ENCODE assay signal across 8 cellular contexts in the genomic region with DNA sequence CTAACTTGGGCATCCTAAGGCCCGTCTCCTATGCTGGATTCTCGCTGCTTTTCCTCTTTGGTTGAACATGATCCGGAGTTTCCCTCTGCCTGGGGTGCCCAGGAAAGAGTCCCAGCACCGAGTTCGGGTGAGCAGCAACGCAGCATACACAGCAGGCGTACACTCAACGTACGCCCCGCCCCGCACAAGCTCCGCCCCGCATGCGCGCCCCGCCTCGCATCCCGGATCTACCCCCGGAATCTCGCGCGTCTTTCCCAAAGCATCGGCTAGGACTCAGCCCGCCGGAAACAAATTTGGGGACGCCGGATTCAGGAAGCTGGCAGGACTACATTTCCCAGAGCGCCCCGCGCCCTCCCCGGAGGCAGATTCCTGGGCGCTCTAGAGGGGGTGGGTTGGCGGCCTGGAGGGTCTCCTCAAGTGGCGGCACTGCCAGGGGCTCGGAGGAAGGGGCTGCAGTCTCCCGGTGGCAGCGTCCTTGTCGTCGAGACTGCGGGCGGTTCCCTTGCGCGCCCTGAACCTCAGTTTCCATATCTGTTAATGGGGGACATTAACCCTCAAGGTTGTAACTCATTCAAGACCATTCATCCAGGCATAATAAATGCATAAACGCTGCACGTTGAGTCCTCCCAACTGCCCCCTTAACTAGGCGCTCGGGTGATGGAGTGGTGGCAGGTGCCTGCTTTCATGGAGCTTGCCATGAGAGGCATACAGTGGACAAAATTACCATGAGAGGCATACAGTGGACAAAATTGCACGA. TPM values are rescaled to one million over a fixed set of nuclear protein-coding genes. Genes with fewer than 3 reads are reported as not detected.
DNase-seq lines count a peak whose midpoint lies in the region; ATAC-seq and TF ChIP-seq lines count a peak whose summit lies in the region.

No MANE protein-coding gene starts in this region.

- DNase-seq in AG04450 (ENCODE audit: low read depth, low spot score) (peak; percentile 81), NCI-H345 treated with DMSO at 0.1 percent for 48 hours (lab: John Stamatoyannopoulos, UW; ENCODE audit: unreplicated experiment) (peak; percentile 90), chondrocyte (ENCODE audit: low spot score) (peak; percentile 98), kidney epithelial cell (ENCODE audit: low read depth) (peak; percentile 77)
- peak; percentile 86 to 91 for DNase-seq in activated CD4-positive, alpha-beta T cell treated with anti-CD3 and anti-CD28 coated beads for 24 hours (ENCODE audit: low read depth in 2 of 2)
- DNase-seq in stimulated activated CD4-positive, alpha-beta T cell treated with anti-CD3 and anti-CD28 coated beads, Interleukin-15, amount 100 ng/mL, for 1 hour (ENCODE audit: low read depth in 1 of 2, low spot score in 1 of 2), result peak; percentile 63 to 82

- H3K36me3 ChIP-seq in kidney epithelial cell (ENCODE audit: control insufficient read depth, insufficient read depth, low read length), result peaks cover 2% of the 10 kb centered on the region

- H3K9me3 ChIP-seq in AG04450 (ENCODE audit: control insufficient read depth, insufficient read depth, low read length), result no peaks in the 10 kb centered on the region; the same call in 1 of the 2 replicates

- H3K27me3 Mint-ChIP-seq in chondrocyte (ENCODE audit: low read depth), result no peaks in the 10 kb centered on the region

- no peaks in the 10 kb centered on the region for H3K27me3 ChIP-seq in AG04450 (ENCODE audit: control insufficient read depth, insufficient read depth, low read length)
- H3K27me3 ChIP-seq in kidney epithelial cell (ENCODE audit: control insufficient read depth, insufficient read depth, low read length), result no peaks in the 10 kb centered on the region

- H3K4me3 ChIP-seq in AG04450 (ENCODE audit: low read depth, low read length), result peak overlapping the region; percentile 70
- peak overlapping the region; percentile 53 for H3K4me3 ChIP-seq in kidney epithelial cell (ENCODE audit: low read depth, low read length)

- H3K36me3 Mint-ChIP-seq in chondrocyte (ENCODE audit: low read depth), result peaks cover 1% of the 10 kb centered on the region

- H3K27ac ChIP-seq in AG04450 (ENCODE audit: low read depth, low read length), result peak overlapping the region; percentile 61

- no peaks in the 10 kb centered on the region for H3K9me3 Mint-ChIP-seq in chondrocyte (ENCODE audit: low read depth)

- TF ChIP-seq CTCF in AG04450 (IDR thresholded peaks at IDR 0.05; ENCODE audit: low read depth, low read length), result no peak
- TF ChIP-seq CTCF in chondrocyte (IDR thresholded peaks at IDR 0.05), result no peak
- no peak for TF ChIP-seq CTCF in kidney epithelial cell (IDR thresholded peaks at IDR 0.05; ENCODE audit: insufficient read depth, low read length, poor library complexity, severe bottlenecking)

- H3K27ac Mint-ChIP-seq in chondrocyte (ENCODE audit: unreplicated experiment), result peak overlapping the region; percentile 95

- peak overlapping the region; percentile 82 for H3K4me3 Mint-ChIP-seq in chondrocyte (ENCODE audit: unreplicated experiment)

- POLR2A ChIA-PET in AG04450 (lab: Yijun Ruan, JAX), result interaction anchor here (0.6 to 1.5 kb wide), 4 partner anchors 14 to 188 kb away, joined by 3 to 11 read pairs (median 3); a partner anchor contains a TSS

- CTCF ChIA-PET in AG04450 (lab: Charles Lee), result interaction anchor here (0.8 to 4.4 kb wide), 2 partner anchors 145 to 187 kb away, joined by 3 to 13 read pairs; a partner anchor contains a TSS

- ATAC-seq in GM18873 (IDR thresholded peaks at IDR 0.05; ENCODE audit: low FRiP score, unreplicated experiment) (peak; percentile 29), HG03159 (IDR thresholded peaks at IDR 0.05; ENCODE audit: unreplicated experiment) (peak; percentile 55)

- H3K4me1 Mint-ChIP-seq in chondrocyte (ENCODE audit: low read depth), result peaks cover 29% of the 10 kb centered on the region

RNA-seq across cellular contexts. Expression of a gene that starts 1.8 kb away (rescaled TPM):
- polyA plus RNA-seq in AG04450 (2011; rRNA removed), result 3.1 and 4.2 TPM in 2 replicates
- 5.2 and 5.8 TPM in 2 replicates for polyA minus RNA-seq in AG04450 (2011; rRNA and poly(A)+ RNA removed)
- total RNA-seq in chondrocyte, result 13.1 to 16.2 TPM (median 14.7 TPM) in 3 replicates
- 5.8 and 10.5 TPM in 2 replicates for total RNA-seq in kidney epithelial cell

RNA-seq across cellular contexts. Expression of a gene that starts 19.4 kb away (rescaled TPM):
- not detected in 2 replicates for polyA plus RNA-seq in AG04450 (2011; rRNA removed)
- polyA minus RNA-seq in AG04450 (2011; rRNA and poly(A)+ RNA removed), result not detected in 2 replicates
- total RNA-seq in chondrocyte (not detected in 3 replicates), kidney epithelial cell (not detected in 2 replicates)

RNA-seq across cellular contexts. Expression of a gene that starts 26.4 kb away (rescaled TPM):
- polyA plus RNA-seq in AG04450 (2011; rRNA removed), result not detected in 2 replicates
- polyA minus RNA-seq in AG04450 (2011; rRNA and poly(A)+ RNA removed), result not detected in 2 replicates
- total RNA-seq in chondrocyte (not detected in 3 replicates), kidney epithelial cell (37.0 TPM in 1 of 2 replicates, not detected in the other)

RNA-seq across cellular contexts. Expression of a gene that starts 33.7 kb away (rescaled TPM):
- 9.2 and 14.3 TPM in 2 replicates for polyA plus RNA-seq in AG04450 (2011; rRNA removed)
- polyA minus RNA-seq in AG04450 (2011; rRNA and poly(A)+ RNA removed), result 5.0 and 8.6 TPM in 2 replicates
- 24.9 to 37.6 TPM (median 35.6 TPM) in 3 replicates for total RNA-seq in chondrocyte
- total RNA-seq in kidney epithelial cell, result 24.3 and 25.9 TPM in 2 replicates

RNA-seq across cellular contexts. Expression of a gene that starts 34.4 kb away (rescaled TPM):
- 0.89 and 1.6 TPM in 2 replicates for polyA plus RNA-seq in AG04450 (2011; rRNA removed)
- polyA minus RNA-seq in AG04450 (2011; rRNA and poly(A)+ RNA removed), result 0.78 and 1.7 TPM in 2 replicates
- total RNA-seq in chondrocyte, result 2.0 to 2.6 TPM (median 2.2 TPM) in 3 replicates
- total RNA-seq in kidney epithelial cell, result 0.62 and 1.8 TPM in 2 replicates

Comparison
In these comparisons a context has a peak if more than half of its experiments do, and no peak if none do; other contexts are left out.
1. Peak in every context shown above with its lines: DNase-seq, ATAC-seq, H3K4me3 ChIP-seq and H3K27ac ChIP-seq.